Comparison of ENCODE assay signal across 16 cellular contexts in the genomic region with DNA sequence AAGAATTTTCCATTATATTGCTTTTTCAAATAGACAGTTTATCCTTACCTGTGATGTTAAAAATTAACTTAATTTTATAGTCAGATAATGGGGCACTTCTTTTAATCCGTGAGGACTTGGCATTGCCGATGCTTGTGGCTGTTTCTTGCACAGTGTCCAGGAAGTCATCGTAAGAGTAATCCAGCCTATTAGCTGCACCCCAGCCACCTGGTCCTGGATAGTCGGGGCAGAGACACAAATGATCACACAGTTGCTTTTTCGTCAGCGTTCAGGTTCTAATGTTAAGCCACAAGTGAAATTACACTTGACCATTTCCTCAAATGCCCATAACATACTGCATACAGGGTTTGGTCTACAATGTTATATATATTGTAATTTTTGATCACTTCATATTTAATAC.
DNase-seq lines count a peak whose midpoint lies in the region; ATAC-seq lines count a peak whose summit lies in the region.
"Had no signal": no experiment of that assay in that cellular context is flagged by ENCODE, and none has a peak within 500 bp of the region (broad histone marks: within the 10 kb centered on the region; RNA-seq: fewer than 3 reads in every experiment).

No MANE protein-coding gene starts in this region.

- in situ Hi-C loops in G401 (cut with HindIII; ENCODE audit: low sequenced_read_pairs) = no loop called here

- DNase-seq in NCI-H524 (lab: John Stamatoyannopoulos, UW) = peak; percentile 16 to 41
- no peak for DNase-seq in NCI-H524 treated with DMSO at 0.1 percent for 48 hours (lab: John Stamatoyannopoulos, UW)
- DNase-seq in G401 (ENCODE audit: low spot score) = peak; percentile 69
- DNase-seq in cerebellar cortex (ENCODE audit: low spot score) = peak; percentile 52
- DNase-seq in D341Med (ENCODE audit: low spot score) = no peak
- DNase-seq: Caco-2; CD4-positive, CD25-positive, alpha-beta regulatory T cell; CD8-positive, alpha-beta T cell; DMS 273 treated with DMSO at 0.1 percent for 48 hours; DMS79; EL; GF-D8; GM23248; H9 had no signal

- no peak for ATAC-seq in GM19351 (IDR thresholded peaks at IDR 0.05; ENCODE audit: unreplicated experiment)
- ATAC-seq: CD8-positive, alpha-beta T cell; HCT116 had no signal

Comparison
In these comparisons a context has a peak if more than half of its experiments do, and no peak if none do; other contexts are left out.
1. DNase-seq: peak in NCI-H524 (2 of 2), G401 (single experiment) and cerebellar cortex (single experiment); none in NCI-H524 treated with DMSO at 0.1 percent for 48 hours (single experiment) and D341Med (single experiment).